26 cellular contexts compared by ENCODE assay signal in the genomic region with DNA sequence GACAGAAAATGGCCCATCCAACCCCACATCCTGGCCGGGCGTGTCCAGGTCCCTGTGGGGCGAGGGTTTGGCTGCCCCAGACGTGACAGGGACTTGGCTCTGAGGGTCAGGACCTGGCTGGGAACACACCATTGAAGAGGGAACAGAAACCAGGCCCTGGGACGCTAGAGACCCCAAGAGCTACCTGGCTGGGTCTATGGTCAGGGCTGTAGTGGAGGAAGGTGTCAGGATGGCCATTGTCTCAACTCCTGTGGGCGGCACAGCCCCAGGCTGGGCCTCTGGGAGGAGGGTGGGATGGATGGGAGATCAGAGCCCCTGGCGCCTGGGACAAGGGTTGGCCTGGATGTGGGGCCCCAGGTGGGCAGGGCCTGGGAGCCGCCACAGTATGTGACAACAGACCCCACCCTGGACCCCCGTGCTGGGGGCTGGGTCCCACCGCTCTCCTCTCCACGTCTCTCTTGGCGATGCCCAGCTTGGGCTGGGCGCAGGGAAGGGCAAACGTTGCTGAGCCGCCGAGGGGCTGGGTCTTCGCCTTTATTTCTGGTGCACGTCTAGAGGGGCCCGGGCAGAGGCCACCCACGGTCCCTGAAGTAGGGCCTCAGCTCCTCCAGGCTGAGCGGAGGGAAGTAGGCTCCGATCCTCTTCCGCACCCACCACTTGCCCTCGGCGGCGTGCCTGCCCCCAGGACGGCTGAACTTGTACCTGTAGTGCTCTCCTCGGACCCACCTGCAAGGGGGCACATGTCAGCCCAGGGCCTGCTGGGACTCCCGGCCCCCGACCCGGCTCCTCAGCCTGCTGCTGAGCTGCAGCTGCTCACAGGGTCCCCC. TPM values are rescaled to one million over a fixed set of nuclear protein-coding genes. Genes with fewer than 3 reads are reported as not detected.
DNase-seq lines count a peak whose midpoint lies in the region; ATAC-seq and TF ChIP-seq lines count a peak whose summit lies in the region.
"Had no signal": no experiment of that assay in that cellular context is flagged by ENCODE, and none has a peak within 500 bp of the region (broad histone marks: within the 10 kb centered on the region; RNA-seq: fewer than 3 reads in every experiment).

No MANE protein-coding gene starts in this region.

- H3K23ac ChIP-seq in trophoblast cell (ENCODE audit: low read length): no peak overlapping the region
- no peak overlapping the region for H3K23ac ChIP-seq in mesendoderm (ENCODE audit: low read length)

- H3K4me1 Mint-ChIP-seq in Caco-2 (ENCODE audit: low read depth, unreplicated experiment) (no peaks in the 10 kb centered on the region), endothelial cell (ENCODE audit: unreplicated experiment) (peaks cover 4% of the 10 kb centered on the region)
- H3K4me1 Mint-ChIP-seq: H9 had no signal

- H3K79me1 ChIP-seq in trophoblast cell (ENCODE audit: low read length) (no peaks in the 10 kb centered on the region), mesendoderm (ENCODE audit: low read length) (no peaks in the 10 kb centered on the region)

- BruUV-seq in Caco-2 (replicated peaks; lab: Mats Ljungman, UMichigan): no TSS peak
- no TSS peak for BruUV-seq in Panc1 (replicated peaks; lab: Mats Ljungman, UMichigan)
- no TSS peak for BruUV-seq in mammary epithelial cell (replicated peaks; lab: Mats Ljungman, UMichigan)

- WGBS in trophoblast cell (ENCODE audit: extremely low coverage, insufficient coverage, insufficient read length): no CpG with 5 or more reads among the region's 31 CpGs
- WGBS in esophagus muscularis mucosa: 87% methylated on average over 17 of the region's 31 CpGs
- WGBS in mammary epithelial cell (ENCODE audit: low coverage, missing lambda C conversion rate): 89% methylated on average over 25 of the region's 31 CpGs
- no CpG with 5 or more reads among the region's 31 CpGs for WGBS in mesendoderm (ENCODE audit: extremely low coverage, insufficient coverage, low lambda C conversion rate)

- no peak for TF ChIP-seq CTCF in Caco-2 (IDR thresholded peaks at IDR 0.05; ENCODE audit: insufficient read depth in 1 of 2, low read depth in 1 of 2, low read length in 1 of 2, severe bottlenecking in 1 of 2, unreplicated experiment in 1 of 2)
- TF ChIP-seq CTCF in Panc1 (IDR thresholded peaks at IDR 0.05): no peak
- no peak for TF ChIP-seq CTCF in endothelial cell (IDR thresholded peaks at IDR 0.05; ENCODE audit: unreplicated experiment)
- no peak for TF ChIP-seq CTCF in esophagus muscularis mucosa (IDR thresholded peaks at IDR 0.05)
- no peak for TF ChIP-seq CTCF in mammary epithelial cell (conservative IDR thresholded peaks at IDR 0.05 in 1 of 2, IDR thresholded peaks at IDR 0.05 in 1 of 2; ENCODE audit: extremely low read depth in 1 of 2, insufficient read depth in 1 of 2, low read depth in 1 of 2, low read length in 2 of 2)

- CTCF ChIA-PET in Caco-2 (lab: Charles Lee) (no interaction called here), Panc1 (lab: Charles Lee) (no interaction called here), mammary epithelial cell (lab: Charles Lee; ENCODE audit: low non-redundant PET) (no interaction called here)

- H3K36me3 ChIP-seq in Caco-2 (ENCODE audit: control insufficient read depth, insufficient read depth, low read length): no peaks in the 10 kb centered on the region
- no peaks in the 10 kb centered on the region for H3K36me3 ChIP-seq in Panc1 (ENCODE audit: control insufficient read depth, insufficient read depth, low read length)
- H3K36me3 ChIP-seq in trophoblast cell (ENCODE audit: control insufficient read depth in 1 of 2, insufficient read depth in 2 of 2, low read length in 2 of 2): no peaks in the 10 kb centered on the region
- H3K36me3 ChIP-seq in esophagus muscularis mucosa: peaks cover 0 to 17% (median 4%) of the 10 kb centered on the region in 4 donors
- no peaks in the 10 kb centered on the region for H3K36me3 ChIP-seq in mammary epithelial cell (ENCODE audit: insufficient read depth, low read length)
- no peaks in the 10 kb centered on the region for H3K36me3 ChIP-seq in mesendoderm (ENCODE audit: control insufficient read depth, insufficient read depth, low read length)

- peak overlapping the region; percentile 61 for H3K27ac Mint-ChIP-seq in Caco-2 (ENCODE audit: unreplicated experiment)
- H3K27ac Mint-ChIP-seq in endothelial cell (ENCODE audit: unreplicated experiment): peak overlapping the region; percentile 57
- H3K27ac Mint-ChIP-seq: H9 had no signal

- H3K56ac ChIP-seq in mesendoderm (ENCODE audit: low read length): no peak overlapping the region

- H3K4ac ChIP-seq in trophoblast cell (ENCODE audit: low read depth, low read length) (no peak overlapping the region), mesendoderm (ENCODE audit: low read depth, low read length) (no peak overlapping the region)

- intact Hi-C loops in Caco-2 (cut with micrococcal nuclease; ENCODE audit: unreplicated experiment): no loop called here
- intact Hi-C loops in Panc1 (cut with micrococcal nuclease; ENCODE audit: unreplicated experiment): no loop called here
- intact Hi-C loops in esophagus muscularis mucosa (cut with DNase I): no loop called here
- intact Hi-C loops in mammary epithelial cell (cut with micrococcal nuclease): no loop called here

- POLR2A ChIA-PET in Caco-2 (lab: Charles Lee) (no interaction called here), Panc1 (lab: Charles Lee) (no interaction called here)

- H3K9me3 ChIP-seq in Caco-2 (peaks cover 11% of the 10 kb centered on the region; the same call in 1 of the 2 replicates), Panc1 (ENCODE audit: control insufficient read depth, insufficient read depth, low read depth, low read length) (no peaks in the 10 kb centered on the region), trophoblast cell (ENCODE audit: insufficient read depth, low read depth, low read length) (peaks cover 75% of the 10 kb centered on the region), esophagus muscularis mucosa (no peaks in the 10 kb centered on the region), mammary epithelial cell (replicated peaks; ENCODE audit: insufficient read depth, low read length) (peaks cover 46% of the 10 kb centered on the region)

- H3K27ac ChIP-seq in Panc1 (ENCODE audit: low read length): no peak overlapping the region
- no peak overlapping the region for H3K27ac ChIP-seq in trophoblast cell (ENCODE audit: low read depth, low read length)
- no peak overlapping the region for H3K27ac ChIP-seq in esophagus muscularis mucosa (replicated peaks in 1 of 4)
- no peak overlapping the region for H3K27ac ChIP-seq in mammary epithelial cell (ENCODE audit: insufficient read depth, low read depth, low read length)
- no peak overlapping the region for H3K27ac ChIP-seq in mesendoderm (ENCODE audit: low read depth, low read length)
- H3K27ac ChIP-seq: A549; BLaER1 treated with 17β-estradiol and CSF1 and Interleukin-3, amounts not matched to agents 10 nM and 100 nM; GM23248; KMS-11 had no signal

- DNase-seq in Caco-2 (no peak), Panc1 (ENCODE audit: low read depth, low spot score) (no peak), endothelial cell (ENCODE audit: low spot score) (no peak), trophoblast cell (no peak), esophagus muscularis mucosa (ENCODE audit: extremely low spot score) (no peak), mammary epithelial cell (no peak), mesendoderm (no peak)
- DNase-seq: AML-193; CD4-positive, alpha-beta memory T cell; DND-41; GM23248; H9; MM.1S; NCI-H2029; NCI-H446 treated with DMSO at 0.1 percent for 48 hours; NCI-H526; NCI-H82; NK-92 treated with Interleukin-12 subunit alpha and Interleukin-12 subunit beta, amount 100 ng/mL, for 24 hours; PC-3; SHP77 had no signal

- no peak overlapping the region for H2BK15ac ChIP-seq in mesendoderm (replicated peaks; ENCODE audit: low read depth)

- TF ChIP-seq EP300 in esophagus muscularis mucosa (IDR thresholded peaks at IDR 0.05): no peak

- H3K4me2 ChIP-seq in trophoblast cell (ENCODE audit: low read length): no peak overlapping the region
- no peak overlapping the region for H3K4me2 ChIP-seq in mammary epithelial cell (ENCODE audit: insufficient read depth, low read depth, low read length)
- no peak overlapping the region for H3K4me2 ChIP-seq in mesendoderm (ENCODE audit: low read length)
- H3K4me2 ChIP-seq: A549; BLaER1 treated with 17β-estradiol and CSF1 and Interleukin-3, amounts not matched to agents 10 nM and 100 nM; KMS-11 had no signal

- no peak for TF ChIP-seq POLR2A in esophagus muscularis mucosa (IDR thresholded peaks at IDR 0.05; ENCODE audit: low read depth)

- H3K4me3 Mint-ChIP-seq in Caco-2 (ENCODE audit: unreplicated experiment) (no peak overlapping the region), endothelial cell (ENCODE audit: unreplicated experiment) (no peak overlapping the region)
- H3K4me3 Mint-ChIP-seq: CD4-positive, alpha-beta memory T cell; H9 had no signal

- no peaks in the 10 kb centered on the region for H3K27me3 Mint-ChIP-seq in Caco-2 (ENCODE audit: insufficient read depth, unreplicated experiment)
- peaks cover 17% of the 10 kb centered on the region for H3K27me3 Mint-ChIP-seq in endothelial cell (ENCODE audit: unreplicated experiment)
- H3K27me3 Mint-ChIP-seq: CD4-positive, alpha-beta memory T cell had no signal

- H3K4me1 ChIP-seq in Caco-2 (no peaks in the 10 kb centered on the region), Panc1 (ENCODE audit: control insufficient read depth, insufficient read depth, low read length) (no peaks in the 10 kb centered on the region), trophoblast cell (ENCODE audit: control insufficient read depth in 1 of 2, insufficient read depth in 2 of 2, low read length in 2 of 2) (no peaks in the 10 kb centered on the region), esophagus muscularis mucosa (no peaks in the 10 kb centered on the region), mammary epithelial cell (ENCODE audit: insufficient read depth, low read length) (no peaks in the 10 kb centered on the region), mesendoderm (ENCODE audit: control insufficient read depth, low read depth, low read length) (no peaks in the 10 kb centered on the region)
- H3K4me1 ChIP-seq: A549 had no signal

- no peaks in the 10 kb centered on the region for H4K20me1 ChIP-seq in mammary epithelial cell (ENCODE audit: insufficient read depth, low read length)
- H4K20me1 ChIP-seq: BLaER1 treated with 17β-estradiol and CSF1 and Interleukin-3, amounts not matched to agents 10 nM and 100 nM had no signal

- H2AFZ ChIP-seq in trophoblast cell (ENCODE audit: insufficient read depth, low read length, poor library complexity) (no peak overlapping the region), mammary epithelial cell (ENCODE audit: low read depth, low read length) (no peak overlapping the region)
- H2AFZ ChIP-seq: GM23248 had no signal

- H4K8ac ChIP-seq in trophoblast cell (ENCODE audit: low read depth, low read length) (no peak overlapping the region), mesendoderm (ENCODE audit: low read depth, low read length) (no peak overlapping the region)

- no peaks in the 10 kb centered on the region for H3K27me3 ChIP-seq in Caco-2 (replicated peaks; ENCODE audit: control insufficient read depth, insufficient read depth, low read length)
- no peaks in the 10 kb centered on the region for H3K27me3 ChIP-seq in Panc1 (ENCODE audit: control insufficient read depth, insufficient read depth, low read length)
- no peaks in the 10 kb centered on the region for H3K27me3 ChIP-seq in trophoblast cell (ENCODE audit: insufficient read depth, low read length)
- no peaks in the 10 kb centered on the region for H3K27me3 ChIP-seq in esophagus muscularis mucosa
- no peaks in the 10 kb centered on the region for H3K27me3 ChIP-seq in mammary epithelial cell (ENCODE audit: insufficient read depth, low read length)
- no peaks in the 10 kb centered on the region for H3K27me3 ChIP-seq in mesendoderm (ENCODE audit: insufficient read depth, low read length, poor library complexity)
- H3K27me3 ChIP-seq: BLaER1 treated with 17β-estradiol and CSF1 and Interleukin-3, amounts not matched to agents 10 nM and 100 nM had no signal

- H3K4me3 ChIP-seq in Caco-2 (ENCODE audit: low read depth, low read length) (no peak overlapping the region), Panc1 (ENCODE audit: low read depth in 2 of 2, low read length in 2 of 2) (no peak overlapping the region), trophoblast cell (ENCODE audit: low read depth, low read length) (peak overlapping the region; percentile 10), esophagus muscularis mucosa (no peak overlapping the region), mammary epithelial cell (replicated peaks in 1 of 3; ENCODE audit: insufficient read depth in 1 of 3, low read depth in 2 of 3, low read length in 3 of 3) (no peak overlapping the region), mesendoderm (ENCODE audit: low read length) (no peak overlapping the region)
- H3K4me3 ChIP-seq: A549; BLaER1 treated with 17β-estradiol and CSF1 and Interleukin-3, amounts not matched to agents 10 nM and 100 nM; GM23248 had no signal

- H3K9ac ChIP-seq in trophoblast cell (ENCODE audit: low read length) (no peak overlapping the region), mammary epithelial cell (ENCODE audit: insufficient read depth, low read length) (no peak overlapping the region), mesendoderm (ENCODE audit: low read length) (no peak overlapping the region)
- H3K9ac ChIP-seq: BLaER1 treated with 17β-estradiol and CSF1 and Interleukin-3, amounts not matched to agents 10 nM and 100 nM; GM23248; KMS-11 had no signal

- H3K18ac ChIP-seq in trophoblast cell (ENCODE audit: low read length) (no peak overlapping the region), mesendoderm (ENCODE audit: low read length) (no peak overlapping the region)

- no peak overlapping the region for H3K14ac ChIP-seq in trophoblast cell (ENCODE audit: low read length)

- no peak overlapping the region for H4K12ac ChIP-seq in trophoblast cell (ENCODE audit: low read depth, low read length)

- H3K79me2 ChIP-seq in trophoblast cell (ENCODE audit: control insufficient read depth, insufficient read depth, low read length, poor library complexity) (no peaks in the 10 kb centered on the region), mammary epithelial cell (ENCODE audit: insufficient read depth, low read length) (no peaks in the 10 kb centered on the region), mesendoderm (ENCODE audit: control insufficient read depth, insufficient read depth, low read length) (no peaks in the 10 kb centered on the region)

- H2BK5ac ChIP-seq in trophoblast cell (ENCODE audit: low read depth, low read length, poor library complexity) (no peak overlapping the region), mesendoderm (ENCODE audit: low read length) (no peak overlapping the region)

- H2AK5ac ChIP-seq in trophoblast cell (ENCODE audit: low read length) (no peak overlapping the region), mesendoderm (ENCODE audit: low read length) (no peak overlapping the region)

- H3K36me3 Mint-ChIP-seq in Caco-2 (ENCODE audit: insufficient read depth, unreplicated experiment) (peaks cover 26% of the 10 kb centered on the region), endothelial cell (ENCODE audit: low read depth, unreplicated experiment) (peaks cover 16% of the 10 kb centered on the region)

- no peaks in the 10 kb centered on the region for H3K9me3 Mint-ChIP-seq in Caco-2 (ENCODE audit: unreplicated experiment)
- H3K9me3 Mint-ChIP-seq in endothelial cell (ENCODE audit: unreplicated experiment): peaks cover 14% of the 10 kb centered on the region
- H3K9me3 Mint-ChIP-seq: CD4-positive, alpha-beta memory T cell had no signal

- no peak overlapping the region for H2BK120ac ChIP-seq in trophoblast cell (ENCODE audit: insufficient read depth, low read length, poor library complexity)
- no peak overlapping the region for H2BK120ac ChIP-seq in mesendoderm (ENCODE audit: low read depth, low read length)

- H2BK12ac ChIP-seq in trophoblast cell (ENCODE audit: low read length): no peak overlapping the region

- in situ Hi-C loops in Panc1 (cut with HindIII; ENCODE audit: low pct_unique_long_range_greater_than_20kb, low sequenced_read_pairs) (no loop called here), mammary epithelial cell (cut with MboI; ENCODE audit: low sequenced_read_pairs in 2 of 2) (no loop called here)

- no peak overlapping the region for H4K91ac ChIP-seq in trophoblast cell (ENCODE audit: low read depth, low read length)

- dilution Hi-C loops in mammary epithelial cell (cut with HindIII; ENCODE audit: low sequenced_read_pairs): loop anchor here (10.0 kb wide), 2 partner anchors 81 to 261 kb away; no protein-coding TSS in a partner anchor

- 0 out of 2 replicates have a peak, but pooled peaks have one; percentile 20 for ATAC-seq in Panc1
- ATAC-seq in GM18873 (IDR thresholded peaks at IDR 0.05; ENCODE audit: low FRiP score, unreplicated experiment): no peak
- ATAC-seq: A549, PC-3 had no signal

- no peak overlapping the region for H4K5ac ChIP-seq in mesendoderm (ENCODE audit: low read length)

RNA-seq across cellular contexts. Expression of a gene that starts 53.7 kb away (rescaled TPM):
- total RNA-seq in Caco-2 (2022): not detected in 2 replicates
- 0.23 TPM for total RNA-seq in Panc1 (2021; ENCODE audit: unreplicated experiment)
- 0.92 TPM for polyA plus RNA-seq in Panc1 (2012; ENCODE audit: insufficient read length)
- not detected for total RNA-seq in endothelial cell (ENCODE audit: unreplicated experiment)
- 0.24 and 0.26 TPM in 2 replicates for polyA plus RNA-seq in trophoblast cell (2013)
- total RNA-seq in esophagus muscularis mucosa: not detected
- not detected for total RNA-seq in mammary epithelial cell
- polyA plus RNA-seq in mammary epithelial cell: not detected
- not detected for polyA minus RNA-seq in mammary epithelial cell
- 0.13 TPM for polyA plus RNA-seq in mesendoderm (2013, experiment 1 of 2)
- polyA plus RNA-seq in mesendoderm (2013, experiment 2 of 2): 0.13 TPM
- total RNA-seq: CD4-positive, alpha-beta memory T cell; GM23248; H9; PC-3; RPMI7951; SK-MEL-5 had no signal
- polyA plus RNA-seq: CD4-positive, alpha-beta memory T cell; GM23248 had no signal
